12 cellular contexts compared by ENCODE assay signal in the genomic region with DNA sequence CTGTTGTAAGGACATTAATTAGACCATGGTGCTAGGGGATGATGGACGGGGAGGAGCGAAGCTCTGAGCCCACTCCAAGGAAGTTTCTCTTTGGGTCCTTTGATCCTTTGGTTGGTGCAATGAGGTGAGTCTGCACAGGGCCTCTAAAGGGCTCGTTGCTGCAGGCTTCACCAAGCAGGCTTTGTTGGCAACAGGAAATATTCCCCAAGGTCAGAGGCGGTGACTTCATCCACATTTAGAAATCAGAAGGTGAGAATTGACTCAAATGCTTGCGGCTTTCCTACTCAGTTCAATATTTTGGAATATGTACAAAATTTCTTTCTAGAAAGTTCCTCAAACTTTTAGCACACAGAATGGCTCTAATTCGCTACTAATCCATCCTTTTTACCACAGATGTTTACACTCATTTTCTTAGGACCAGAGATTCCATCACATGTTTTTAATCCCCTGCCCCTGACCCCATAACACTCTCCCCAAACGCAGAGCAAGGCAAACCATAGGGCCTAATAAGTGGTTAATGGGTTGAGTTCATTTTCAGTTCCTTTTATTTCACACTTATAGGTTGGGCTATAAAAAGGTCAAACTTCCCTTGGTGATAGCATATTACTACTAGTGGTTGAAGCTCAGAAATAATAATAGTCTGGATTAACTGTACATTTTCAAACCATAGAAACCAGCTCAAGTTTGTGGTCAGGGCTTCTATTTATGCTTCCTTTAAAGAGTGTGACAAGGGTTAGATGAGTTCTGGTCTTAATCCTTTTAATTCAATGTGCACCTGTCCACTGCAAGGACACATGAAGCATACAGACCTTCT. TPM values are rescaled to one million over a fixed set of nuclear protein-coding genes. Genes with fewer than 3 reads are reported as not detected.
DNase-seq lines count a peak whose midpoint lies in the region; ATAC-seq and TF ChIP-seq lines count a peak whose summit lies in the region.
"Had no signal": no experiment of that assay in that cellular context is flagged by ENCODE, and none has a peak within 500 bp of the region (broad histone marks: within the 10 kb centered on the region; RNA-seq: fewer than 3 reads in every experiment).

No MANE protein-coding gene starts in this region.

- peaks cover 0 to 4% (median 0%) of the 10 kb centered on the region in 11 experiments; a peak in 1 of 22 replicates for H3K9me3 ChIP-seq in BLaER1 treated with 17β-estradiol and CSF1 and Interleukin-3, amounts not matched to agents 10 nM and 100 nM (replicated peaks in 1 of 11)
- no peaks in the 10 kb centered on the region for H3K9me3 ChIP-seq in gastroesophageal sphincter

- TF ChIP-seq EP300 in gastroesophageal sphincter (IDR thresholded peaks at IDR 0.05), result no peak

- no peaks in the 10 kb centered on the region for H3K9me3 Mint-ChIP-seq in activated T-cell treated with anti-CD3 and anti-CD28 coated beads, Interleukin-2, amount 50 U/mL, for 72 hours
- H3K9me3 Mint-ChIP-seq: activated CD8-positive, alpha-beta T cell treated with anti-CD3 and anti-CD28 coated beads for 36 hours; stimulated activated naive CD8-positive, alpha-beta T cell treated with anti-CD3 and anti-CD28 coated beads, Interleukin-15, Interleukin-2, amounts not matched to agents 100 ng/mL and 50 ng/mL, for 24 hours had no signal

- no peak for DNase-seq in Right ventricle myocardium superior
- DNase-seq in stimulated activated CD4-positive, alpha-beta T cell treated with anti-CD3 and anti-CD28 coated beads, Interleukin-1b, Interleukin-23, amount 100 ng/mL, for 48 hours, result no peak
- no peak for DNase-seq in activated T-cell treated with anti-CD3 and anti-CD28 coated beads, Interleukin-2, amount 50 U/mL, for 72 hours
- DNase-seq: activated CD8-positive, alpha-beta T cell treated with anti-CD3 and anti-CD28 coated beads for 36 hours; SIG-M5 had no signal

- no peaks in the 10 kb centered on the region for H3K36me3 Mint-ChIP-seq in activated T-cell treated with anti-CD3 and anti-CD28 coated beads, Interleukin-2, amount 50 U/mL, for 72 hours (ENCODE audit: insufficient read depth in 2 of 2)

- H3K27ac Mint-ChIP-seq in activated T-cell treated with anti-CD3 and anti-CD28 coated beads, Interleukin-2, amount 50 U/mL, for 72 hours, result no peak overlapping the region
- H3K27ac Mint-ChIP-seq: activated CD8-positive, alpha-beta T cell treated with anti-CD3 and anti-CD28 coated beads for 36 hours; stimulated activated naive CD8-positive, alpha-beta T cell treated with anti-CD3 and anti-CD28 coated beads, Interleukin-15, Interleukin-2, amounts not matched to agents 100 ng/mL and 50 ng/mL, for 24 hours had no signal

- H3K36me3 ChIP-seq in BLaER1 treated with 17β-estradiol and CSF1 and Interleukin-3, amounts not matched to agents 10 nM and 100 nM, result no peaks in the 10 kb centered on the region
- no peaks in the 10 kb centered on the region for H3K36me3 ChIP-seq in gastroesophageal sphincter

- 73 to 85% methylated on average over 3 to 4 of the region's 7 CpGs for WGBS in gastroesophageal sphincter (ENCODE audit: low coverage in 1 of 2), 2 donors

- no peak overlapping the region for H3K27ac ChIP-seq in BLaER1 treated with 17β-estradiol and CSF1 and Interleukin-3, amounts not matched to agents 10 nM and 100 nM
- H3K27ac ChIP-seq in gastroesophageal sphincter, result no peak overlapping the region

- intact Hi-C loops in Right ventricle myocardium superior (cut with DNase I), result no loop called here

- ATAC-seq in GM19351 (IDR thresholded peaks at IDR 0.05; ENCODE audit: unreplicated experiment) (peak; percentile 85), HG02798 (IDR thresholded peaks at IDR 0.05; ENCODE audit: poor library complexity, unreplicated experiment) (peak; percentile 80), HG03521 (IDR thresholded peaks at IDR 0.05; ENCODE audit: unreplicated experiment) (peak; percentile 79), gastroesophageal sphincter (no peak), Right ventricle myocardium superior (ENCODE audit: poor library complexity) (no peak)
- ATAC-seq in activated T-cell treated with anti-CD3 and anti-CD28 coated beads, Interleukin-2, amount 50 U/mL, for 72 hours (replicated peaks in 1 of 2), result no peak
- ATAC-seq: activated CD8-positive, alpha-beta T cell treated with anti-CD3 and anti-CD28 coated beads for 36 hours had no signal

- H3K4me1 Mint-ChIP-seq in activated T-cell treated with anti-CD3 and anti-CD28 coated beads, Interleukin-2, amount 50 U/mL, for 72 hours (ENCODE audit: low read depth), result no peaks in the 10 kb centered on the region

- TF ChIP-seq CTCF in gastroesophageal sphincter (IDR thresholded peaks at IDR 0.05), result no peak

- H3K4me3 Mint-ChIP-seq in activated T-cell treated with anti-CD3 and anti-CD28 coated beads, Interleukin-2, amount 50 U/mL, for 72 hours, result no peak overlapping the region
- H3K4me3 Mint-ChIP-seq: activated CD8-positive, alpha-beta T cell treated with anti-CD3 and anti-CD28 coated beads for 36 hours; stimulated activated naive CD8-positive, alpha-beta T cell treated with anti-CD3 and anti-CD28 coated beads, Interleukin-15, Interleukin-2, amounts not matched to agents 100 ng/mL and 50 ng/mL, for 24 hours had no signal

- H3K27me3 Mint-ChIP-seq in activated T-cell treated with anti-CD3 and anti-CD28 coated beads, Interleukin-2, amount 50 U/mL, for 72 hours (ENCODE audit: low read depth), result peaks cover under 1% of the 10 kb centered on the region

- H3K4me1 ChIP-seq in BLaER1 treated with 17β-estradiol and CSF1 and Interleukin-3, amounts not matched to agents 10 nM and 100 nM, result peaks cover 21 to 40% (median 28%) of the 10 kb centered on the region in 10 experiments
- no peaks in the 10 kb centered on the region for H3K4me1 ChIP-seq in gastroesophageal sphincter

- TF ChIP-seq POLR2A in gastroesophageal sphincter (IDR thresholded peaks at IDR 0.05), result no peak

- H3K9ac ChIP-seq in BLaER1 treated with 17β-estradiol and CSF1 and Interleukin-3, amounts not matched to agents 10 nM and 100 nM, result no peak overlapping the region

- H3K27me3 ChIP-seq in BLaER1 treated with 17β-estradiol and CSF1 and Interleukin-3, amounts not matched to agents 10 nM and 100 nM, result no peaks in the 10 kb centered on the region
- H3K27me3 ChIP-seq in gastroesophageal sphincter, result no peaks in the 10 kb centered on the region

- H3K4me3 ChIP-seq in BLaER1 treated with 17β-estradiol and CSF1 and Interleukin-3, amounts not matched to agents 10 nM and 100 nM, result no peak overlapping the region
- no peak overlapping the region for H3K4me3 ChIP-seq in gastroesophageal sphincter

- H4K20me1 ChIP-seq in BLaER1 treated with 17β-estradiol and CSF1 and Interleukin-3, amounts not matched to agents 10 nM and 100 nM, result no peaks in the 10 kb centered on the region

- H3K4me2 ChIP-seq in BLaER1 treated with 17β-estradiol and CSF1 and Interleukin-3, amounts not matched to agents 10 nM and 100 nM, result peak overlapping the region; percentile 15 to 77 (median 56); a peak in 21 of 22 replicates

RNA-seq across cellular contexts. Expression of a gene that starts 37.3 kb away (rescaled TPM):
- total RNA-seq in gastroesophageal sphincter, result under 1 TPM in 1 of 4 donors, not detected in 3; 0.67 TPM
- total RNA-seq in Right ventricle myocardium superior, result not detected
- total RNA-seq in activated T-cell treated with anti-CD3 and anti-CD28 coated beads, Interleukin-2, amount 50 U/mL, for 72 hours, result not detected
- total RNA-seq: activated CD8-positive, alpha-beta T cell treated with anti-CD3 and anti-CD28 coated beads for 36 hours; myocyte had no signal

Comparison
In these comparisons a context has a peak if more than half of its experiments do, and no peak if none do; other contexts are left out.
1. ATAC-seq: peak in GM19351 (single experiment), HG02798 (single experiment) and HG03521 (single experiment); none in gastroesophageal sphincter (single experiment), Right ventricle myocardium superior (single experiment) and activated T-cell treated with anti-CD3 and anti-CD28 coated beads, Interleukin-2, amount 50 U/mL, for 72 hours (0 of 2).